1 cellular context compared by ENCODE assay signal in genomic region chr6:41066867-41067304, GRCh38.
TF ChIP-seq lines count a peak whose summit lies in the region.

No MANE protein-coding gene starts in this region.

TF ChIP-seq in HepG2, 621 proteins besides CTCF, POLR2A, EP300 and RAD21 (continues in another document):
- TF ChIP-seq ZNF503 (CRISPR knock-in tag; IDR thresholded peaks at IDR 0.05), result no peak
- TF ChIP-seq ATF7-NPFF (CRISPR knock-in tag; IDR thresholded peaks at IDR 0.05; ENCODE audit: low read depth), result no peak
- no peak for TF ChIP-seq ZNF569 (CRISPR knock-in tag; IDR thresholded peaks at IDR 0.05; ENCODE audit: borderline replicate concordance)
- no peak for TF ChIP-seq NFIB (CRISPR knock-in tag; IDR thresholded peaks at IDR 0.05; ENCODE audit: borderline replicate concordance)
- TF ChIP-seq ZNF687 (CRISPR knock-in tag; IDR thresholded peaks at IDR 0.05), result no peak
- TF ChIP-seq ZBTB1 (CRISPR knock-in tag; IDR thresholded peaks at IDR 0.05; ENCODE audit: borderline replicate concordance), result no peak
- TF ChIP-seq ZNF354B (CRISPR knock-in tag; IDR thresholded peaks at IDR 0.05), result no peak
- no peak for TF ChIP-seq CHD4 (IDR thresholded peaks at IDR 0.05; ENCODE audit: borderline replicate concordance, low read length)
- no peak for TF ChIP-seq CBFB (CRISPR knock-in tag; IDR thresholded peaks at IDR 0.05)
- no peak for TF ChIP-seq TP53 (CRISPR knock-in tag; conservative IDR thresholded peaks at IDR 0.05)
- TF ChIP-seq SAP130 (CRISPR knock-in tag; IDR thresholded peaks at IDR 0.05; ENCODE audit: low read depth), result no peak
- TF ChIP-seq TFDP1 (CRISPR knock-in tag; IDR thresholded peaks at IDR 0.05; ENCODE audit: borderline replicate concordance), result no peak
- no peak for TF ChIP-seq ZNF775 (CRISPR knock-in tag; IDR thresholded peaks at IDR 0.05; ENCODE audit: borderline replicate concordance)
- no peak for TF ChIP-seq GTF3A (CRISPR knock-in tag; conservative IDR thresholded peaks at IDR 0.05)
- no peak for TF ChIP-seq ATF3 (CRISPR knock-in tag; IDR thresholded peaks at IDR 0.05)
- no peak for TF ChIP-seq ZNF367 (CRISPR knock-in tag; IDR thresholded peaks at IDR 0.05; ENCODE audit: borderline replicate concordance)
- TF ChIP-seq NR3C1 (CRISPR knock-in tag; IDR thresholded peaks at IDR 0.05), result no peak
- TF ChIP-seq ZBTB44 (CRISPR knock-in tag; IDR thresholded peaks at IDR 0.05), result no peak
- no peak for TF ChIP-seq TIGD3 (CRISPR knock-in tag; IDR thresholded peaks at IDR 0.05; ENCODE audit: borderline replicate concordance)
- no peak for TF ChIP-seq REST (IDR thresholded peaks at IDR 0.05; ENCODE audit: borderline replicate concordance in 1 of 2, low read depth in 1 of 2, low read length in 2 of 2)
- TF ChIP-seq SMC3 (IDR thresholded peaks at IDR 0.05; ENCODE audit: low read length), result peak; percentile 85
- TF ChIP-seq ZFAT (CRISPR knock-in tag; conservative IDR thresholded peaks at IDR 0.05), result no peak
- TF ChIP-seq TAF15 (IDR thresholded peaks at IDR 0.05; ENCODE audit: low read depth, low read length, poor library complexity, severe bottlenecking), result no peak
- no peak for TF ChIP-seq ZNF407 (CRISPR knock-in tag; IDR thresholded peaks at IDR 0.05; ENCODE audit: not compliant biosample characterization)
- peak; percentile 40; the same call in 1 of the 2 replicates for TF ChIP-seq ATF2 (CRISPR knock-in tag; IDR thresholded peaks at IDR 0.05)
- no peak for TF ChIP-seq CSRNP2 (CRISPR knock-in tag; conservative IDR thresholded peaks at IDR 0.05; ENCODE audit: low read depth)
- no peak for TF ChIP-seq CBX1 (IDR thresholded peaks at IDR 0.05; ENCODE audit: low read depth)
